ENCODE assay signal across 8 cellular contexts in genomic region chr11:61362542-61362875, GRCh38. TPM values are rescaled to one million over a fixed set of nuclear protein-coding genes. Genes with fewer than 3 reads are reported as not detected.
A peak's percentile ranks its signal among the peaks of the same experiment; 100 is the strongest.
DNase-seq lines count a peak whose midpoint lies in the region; ATAC-seq and TF ChIP-seq lines count a peak whose summit lies in the region.

No MANE protein-coding gene starts in this region.

- DNase-seq in DMS79 (lab: John Stamatoyannopoulos, UW) (peak; percentile 52), DMS79 treated with DMSO at 0.1 percent for 48 hours (lab: John Stamatoyannopoulos, UW) (no peak), NCI-H2029 treated with DMSO at 0.1 percent for 48 hours (lab: John Stamatoyannopoulos, UW) (peak; percentile 45), left ventricle myocardium inferior (no peak), sciatic nerve (ENCODE audit: low spot score) (no peak), NCI-H2171 (lab: John Stamatoyannopoulos, UW) (no peak)
- DNase-seq in activated naive CD4-positive, alpha-beta T cell treated with anti-CD3 and anti-CD28 coated beads, Interleukin-2, amount 50 U/mL, for 16 hours, result peak; percentile 32

- no peak for TF ChIP-seq CTCF in left ventricle myocardium inferior (IDR thresholded peaks at IDR 0.05; ENCODE audit: borderline replicate concordance)

- ATAC-seq in sciatic nerve (peak; percentile 14), HG02870 (IDR thresholded peaks at IDR 0.05; ENCODE audit: unreplicated experiment) (no peak)

- intact Hi-C loops in left ventricle myocardium inferior (cut with micrococcal nuclease) (no loop called here), sciatic nerve (cut with DNase I) (no loop called here)

- H3K27ac ChIP-seq in left ventricle myocardium inferior (replicated peaks), result peak overlapping the region; percentile 99

- H3K9me3 ChIP-seq in left ventricle myocardium inferior (replicated peaks), result no peaks in the 10 kb centered on the region

- no peaks in the 10 kb centered on the region for H3K27me3 ChIP-seq in left ventricle myocardium inferior (ENCODE audit: low read depth)

- peaks cover 43% of the 10 kb centered on the region for H3K4me1 ChIP-seq in left ventricle myocardium inferior

- H3K4me3 ChIP-seq in left ventricle myocardium inferior, result peak overlapping the region; percentile 82

- H3K36me3 ChIP-seq in left ventricle myocardium inferior, result peaks cover 38% of the 10 kb centered on the region

RNA-seq across cellular contexts. Expression of gene TMEM138, which starts 0.3 kb away (rescaled TPM):
- total RNA-seq in left ventricle myocardium inferior (20.9 TPM), sciatic nerve (38.2 TPM)

RNA-seq across cellular contexts. Expression of gene CYB561A3, which starts 0.8 kb away (rescaled TPM):
- total RNA-seq in left ventricle myocardium inferior, result 10.5 TPM
- 37.8 TPM for total RNA-seq in sciatic nerve

RNA-seq across cellular contexts. Expression of gene TKFC, which starts 29.5 kb away (rescaled TPM):
- total RNA-seq in left ventricle myocardium inferior (17.8 TPM), sciatic nerve (32.6 TPM)

RNA-seq across cellular contexts. Expression of gene DDB1, which starts 29.6 kb away (rescaled TPM):
- 128 TPM for total RNA-seq in left ventricle myocardium inferior
- total RNA-seq in sciatic nerve, result 161 TPM

RNA-seq across cellular contexts. Expression of gene TMEM216, which starts 29.9 kb away (rescaled TPM):
- total RNA-seq in left ventricle myocardium inferior (4.9 TPM), sciatic nerve (8.9 TPM)

Comparison
In these comparisons a context has a peak if more than half of its experiments do, and no peak if none do; other contexts are left out.
1. DNase-seq: peak in DMS79 (single experiment), NCI-H2029 treated with DMSO at 0.1 percent for 48 hours (single experiment) and activated naive CD4-positive, alpha-beta T cell treated with anti-CD3 and anti-CD28 coated beads, Interleukin-2, amount 50 U/mL, for 16 hours (single experiment); none in DMS79 treated with DMSO at 0.1 percent for 48 hours (single experiment), left ventricle myocardium inferior (single experiment), sciatic nerve (single experiment) and NCI-H2171 (single experiment).